In genomic region chr15:69161878-69162213, GRCh38 we compare ENCODE assay signal across 8 cellular contexts. TPM values are rescaled to one million over a fixed set of nuclear protein-coding genes. Genes with fewer than 3 reads are reported as not detected.
DNase-seq lines count a peak whose midpoint lies in the region; ATAC-seq and TF ChIP-seq lines count a peak whose summit lies in the region.

No MANE protein-coding gene starts in this region.

- peaks cover 5% of the 10 kb centered on the region for H3K79me2 ChIP-seq in parathyroid adenoma

- H3K27ac ChIP-seq in SJSA1 (no peak overlapping the region), parathyroid adenoma (peak overlapping the region; percentile 1)

- H3K9ac ChIP-seq in parathyroid adenoma: no peak overlapping the region

- DNase-seq in Calu3 (no peak), SJSA1 (ENCODE audit: low read depth in 1 of 2, low spot score in 2 of 2) (no peak), fibroblast of mammary gland (ENCODE audit: low read depth) (no peak), NK-92 (lab: John Stamatoyannopoulos, UW; ENCODE audit: unreplicated experiment) (no peak), RKO (ENCODE audit: low spot score) (no peak), A172 (ENCODE audit: low spot score) (no peak)

- no TSS peak for BruUV-seq in Calu3 (replicated peaks; lab: Mats Ljungman, UMichigan)

- H3K4me3 ChIP-seq in SJSA1: peak overlapping the region; percentile 80
- peak overlapping the region; percentile 82 for H3K4me3 ChIP-seq in fibroblast of mammary gland (ENCODE audit: control insufficient read depth, low read depth, low read length)
- peak overlapping the region; percentile 89 for H3K4me3 ChIP-seq in parathyroid adenoma (ENCODE audit: low read depth, low read length)

- intact Hi-C loops in Calu3 (cut with micrococcal nuclease; ENCODE audit: unreplicated experiment): loop anchor here (5.0 to 10.0 kb wide), 2 partner anchors 105 to 233 kb away; no protein-coding TSS in a partner anchor

- peaks cover 34% of the 10 kb centered on the region for H3K4me1 Mint-ChIP-seq in Calu3 (ENCODE audit: low read depth, unreplicated experiment)

- no peaks in the 10 kb centered on the region for H3K9me3 Mint-ChIP-seq in Calu3 (ENCODE audit: low read depth, unreplicated experiment)

- peak overlapping the region; percentile 89 for H3K27ac Mint-ChIP-seq in Calu3 (ENCODE audit: unreplicated experiment)

- CTCF ChIA-PET in Calu3 (lab: Charles Lee): interaction anchor here (0.5 to 1.6 kb wide), 4 partner anchors 11 to 230 kb away, joined by 4 to 5 read pairs (median 4); no protein-coding TSS in a partner anchor

- H3K4me1 ChIP-seq in SJSA1 (replicated peaks): peaks cover 12% of the 10 kb centered on the region
- peaks cover 4% of the 10 kb centered on the region for H3K4me1 ChIP-seq in parathyroid adenoma

- H3K36me3 Mint-ChIP-seq in Calu3 (ENCODE audit: insufficient read depth, unreplicated experiment): peaks cover 28% of the 10 kb centered on the region

- ATAC-seq in HG03442 (IDR thresholded peaks at IDR 0.05; ENCODE audit: unreplicated experiment): no peak

- H3K9me3 ChIP-seq in SJSA1 (replicated peaks) (no peaks in the 10 kb centered on the region), parathyroid adenoma (ENCODE audit: control insufficient read depth, low read length) (no peaks in the 10 kb centered on the region)

- peak overlapping the region; percentile 93 for H2AFZ ChIP-seq in parathyroid adenoma

- peak overlapping the region; percentile 96 for H3K4me3 Mint-ChIP-seq in Calu3 (ENCODE audit: low read depth, unreplicated experiment)

- H3K4me2 ChIP-seq in parathyroid adenoma (ENCODE audit: low read length): peak overlapping the region; percentile 94

- no peaks in the 10 kb centered on the region for H3K27me3 Mint-ChIP-seq in Calu3 (ENCODE audit: unreplicated experiment)

- H3K27me3 ChIP-seq in SJSA1 (replicated peaks) (no peaks in the 10 kb centered on the region), parathyroid adenoma (ENCODE audit: control insufficient read depth, insufficient read depth, low read length) (no peaks in the 10 kb centered on the region)

- TF ChIP-seq CTCF in Calu3 (IDR thresholded peaks at IDR 0.05; ENCODE audit: unreplicated experiment): no peak
- TF ChIP-seq CTCF in fibroblast of mammary gland (conservative IDR thresholded peaks at IDR 0.05; ENCODE audit: control insufficient read depth, insufficient read depth, low read depth, low read length): no peak
- TF ChIP-seq CTCF in parathyroid adenoma (IDR thresholded peaks at IDR 0.05): no peak

- peaks cover 3% of the 10 kb centered on the region; the same call in 1 of the 2 replicates for H3K36me3 ChIP-seq in SJSA1
- no peaks in the 10 kb centered on the region for H3K36me3 ChIP-seq in parathyroid adenoma (ENCODE audit: control insufficient read depth, insufficient read depth, low read length)

RNA-seq across cellular contexts. Expression of gene GLCE, which starts 1.4 kb away (rescaled TPM):
- 20.4 and 22.4 TPM in 2 replicates for total RNA-seq in Calu3 (2022)
- 31.7 and 40.4 TPM in 2 replicates for total RNA-seq in SJSA1 (2014; rRNA removed; shearing (Covaris generic))
- total RNA-seq in A172 (2014; rRNA removed; shearing (Covaris generic)): 12.5 and 17.8 TPM in 2 replicates
